In the genomic region with DNA sequence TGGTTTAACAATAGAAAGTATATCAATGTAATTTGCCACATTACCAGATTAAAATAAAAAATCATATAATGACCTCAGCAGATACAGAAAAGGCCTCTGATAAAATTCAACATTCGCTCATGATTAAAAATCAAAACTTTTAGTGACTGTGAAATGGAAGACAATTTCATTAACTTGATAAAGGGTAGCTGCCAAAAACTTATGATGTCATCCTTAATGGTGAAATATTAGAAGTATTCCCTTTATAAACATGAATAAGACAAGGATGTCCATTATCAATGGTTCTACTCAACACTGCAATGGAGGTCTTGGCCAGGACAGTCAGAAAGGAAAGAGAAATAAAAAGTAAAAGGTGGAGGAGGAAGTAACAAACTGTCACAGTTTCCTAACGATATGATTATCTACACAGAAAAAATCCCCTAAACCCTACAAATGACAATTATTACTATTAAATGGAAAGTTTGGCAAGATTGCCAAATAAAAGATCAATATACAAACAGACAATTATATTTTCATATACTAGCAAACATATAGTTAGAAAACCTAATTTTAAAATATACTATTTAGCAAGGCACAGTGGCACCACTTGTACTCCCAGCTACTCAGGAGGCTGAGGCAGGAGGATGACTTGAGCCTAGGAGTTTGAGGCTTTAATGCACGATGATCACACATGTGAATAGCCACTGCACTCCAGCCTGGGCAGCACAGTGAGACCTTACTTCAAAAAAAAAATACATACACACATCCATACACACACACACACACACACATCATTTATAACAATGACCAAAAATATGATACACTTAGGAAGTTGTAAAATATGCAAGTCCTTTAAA, we compare ENCODE assay signal across 27 cellular contexts. TPM values are rescaled to one million over a fixed set of nuclear protein-coding genes. Genes with fewer than 3 reads are reported as not detected.
A peak's percentile ranks its signal among the peaks of the same experiment; 100 is the strongest.
DNase-seq lines count a peak whose midpoint lies in the region; ATAC-seq, FAIRE-seq and TF ChIP-seq lines count a peak whose summit lies in the region.
"Had no signal": no experiment of that assay in that cellular context is flagged by ENCODE, and none has a peak within 500 bp of the region (broad histone marks: within the 10 kb centered on the region; RNA-seq: fewer than 3 reads in every experiment).

No MANE protein-coding gene starts in this region.

- no peaks in the 10 kb centered on the region for H3K4me1 ChIP-seq in CD4-positive, CD25-positive, alpha-beta regulatory T cell (ENCODE audit: control insufficient read depth, insufficient read depth, low read length, poor library complexity, severe bottlenecking)
- peaks cover 17% of the 10 kb centered on the region for H3K4me1 ChIP-seq in GM12878 (ENCODE audit: control insufficient read depth, insufficient read depth, low read length)
- H3K4me1 ChIP-seq: psoas muscle, tibial artery had no signal

- POLR2A ChIA-PET in GM12878 (lab: Charles Lee): interaction anchor here (1.0 to 2.8 kb wide), 4 partner anchors 11 to 103 kb away, joined by 3 to 15 read pairs (median 6); a partner anchor contains a TSS

- in situ Hi-C loops in GM12878 (cut with MboI): no loop called here

- H3K27ac ChIP-seq in CD4-positive, CD25-positive, alpha-beta regulatory T cell (ENCODE audit: insufficient read depth, low read length, poor library complexity, severe bottlenecking): no peak overlapping the region
- H3K27ac ChIP-seq in GM12878 (ENCODE audit: control insufficient read depth, insufficient read depth) (peak overlapping the region; percentile 28; the same call in 1 of the 2 replicates), substantia nigra (ENCODE audit: low read depth, low read length, poor library complexity, severe bottlenecking) (no peak overlapping the region)
- H3K27ac ChIP-seq: adrenal gland, GM23248, HL-60, psoas muscle, stomach, tibial artery had no signal

- TF ChIP-seq RAD21 in GM12878 (IDR thresholded peaks at IDR 0.05; ENCODE audit: insufficient read depth, low read depth, low read length): no peak

- H3K27me3 ChIP-seq in CD4-positive, CD25-positive, alpha-beta regulatory T cell (ENCODE audit: control insufficient read depth, insufficient read depth, low read length): no peaks in the 10 kb centered on the region
- H3K27me3 ChIP-seq in GM12878 (replicated peaks in 1 of 2; ENCODE audit: control insufficient read depth in 2 of 2, insufficient read depth in 2 of 2, low read length in 1 of 2): no peaks in the 10 kb centered on the region
- H3K27me3 ChIP-seq: adrenal gland, stomach, tibial artery had no signal

- H3K79me2 ChIP-seq in GM12878 (ENCODE audit: control insufficient read depth, insufficient read depth, low read length): peaks cover 56% of the 10 kb centered on the region

- H3K9me3 Mint-ChIP-seq in activated CD4-positive, alpha-beta T cell treated with anti-CD3 and anti-CD28 coated beads, Interleukin-2, amount 10 ng/mL, durations not matched to agents 24 days and 14 days: peaks cover 27% of the 10 kb centered on the region
- peaks cover 0 to 22% (median 6%) of the 10 kb centered on the region in 7 donors for H3K9me3 Mint-ChIP-seq in CD4-positive, CD25-positive, alpha-beta regulatory T cell
- peaks cover 37% of the 10 kb centered on the region for H3K9me3 Mint-ChIP-seq in T-helper 2 cell treated with Interferon-gamma antibody and Interleukin-4, amounts not matched to agents 5 μg/mL and 100 μg/mL, for 36 hours

- TF ChIP-seq CTCF in GM12878 (IDR thresholded peaks at IDR 0.05 in 2 of 3, conservative IDR thresholded peaks at IDR 0.05 in 1 of 3; ENCODE audit: control insufficient read depth in 2 of 3, extremely low read depth in 1 of 3, insufficient read depth in 1 of 3, low read depth in 3 of 3, low read length in 3 of 3): no peak

- RAD21 ChIA-PET in GM12878 (lab: Charles Lee; ENCODE audit: unreplicated experiment): interaction anchor here (0.6 to 5.2 kb wide), 10 partner anchors 11 to 492 kb away, joined by 3 to 21 read pairs (median 3); a partner anchor contains a TSS

- no peak overlapping the region for H3K4me3 Mint-ChIP-seq in activated CD4-positive, alpha-beta T cell treated with anti-CD3 and anti-CD28 coated beads, Interleukin-2, amount 10 ng/mL, durations not matched to agents 24 days and 14 days
- no peak overlapping the region for H3K4me3 Mint-ChIP-seq in CD4-positive, CD25-positive, alpha-beta regulatory T cell
- peak overlapping the region; percentile 1 for H3K4me3 Mint-ChIP-seq in T-helper 2 cell treated with Interferon-gamma antibody and Interleukin-4, amounts not matched to agents 5 μg/mL and 100 μg/mL, for 36 hours
- H3K4me3 Mint-ChIP-seq: activated B cell treated with CpG ODN at 0.5 μM for 24 hours, brain, HFFc6 had no signal

- intact Hi-C loops in activated CD4-positive, alpha-beta T cell treated with anti-CD3 and anti-CD28 coated beads, Interleukin-2, amount 10 ng/mL, durations not matched to agents 24 days and 14 days (cut with micrococcal nuclease): no loop called here
- intact Hi-C loops in GM12878 (cut with micrococcal nuclease; ENCODE audit: unreplicated experiment): loop anchor here (1.0 kb wide), 1 partner anchor 12 kb away; a partner anchor contains a TSS

- H3K36me3 Mint-ChIP-seq in activated CD4-positive, alpha-beta T cell treated with anti-CD3 and anti-CD28 coated beads, Interleukin-2, amount 10 ng/mL, durations not matched to agents 24 days and 14 days (ENCODE audit: low read depth): peaks cover 34% of the 10 kb centered on the region
- peaks cover 4% of the 10 kb centered on the region for H3K36me3 Mint-ChIP-seq in CD4-positive, CD25-positive, alpha-beta regulatory T cell
- H3K36me3 Mint-ChIP-seq in T-helper 2 cell treated with Interferon-gamma antibody and Interleukin-4, amounts not matched to agents 5 μg/mL and 100 μg/mL, for 36 hours (ENCODE audit: low read depth): peaks cover 27% of the 10 kb centered on the region

- WGBS in GM12878 (ENCODE audit: insufficient coverage, insufficient replicate concordance, low lambda C conversion rate, missing lambda C conversion rate): 48% methylated on average over 3 of the region's 3 CpGs

- SMC1A ChIA-PET in GM12878 (lab: Charles Lee; ENCODE audit: uncharacterized antibody, unreplicated experiment): interaction anchor here (0.6 to 3.0 kb wide), 13 partner anchors 11 to 448 kb away, joined by 3 to 22 read pairs (median 4); no protein-coding TSS in a partner anchor

- H3K9ac ChIP-seq in GM12878 (ENCODE audit: control insufficient read depth, insufficient read depth, low read length): no peak overlapping the region
- H3K9ac ChIP-seq: GM23248 had no signal

- no peaks in the 10 kb centered on the region for H3K27me3 Mint-ChIP-seq in activated CD4-positive, alpha-beta T cell treated with anti-CD3 and anti-CD28 coated beads, Interleukin-2, amount 10 ng/mL, durations not matched to agents 24 days and 14 days
- no peaks in the 10 kb centered on the region for H3K27me3 Mint-ChIP-seq in CD4-positive, CD25-positive, alpha-beta regulatory T cell
- no peaks in the 10 kb centered on the region for H3K27me3 Mint-ChIP-seq in T-helper 2 cell treated with Interferon-gamma antibody and Interleukin-4, amounts not matched to agents 5 μg/mL and 100 μg/mL, for 36 hours (ENCODE audit: low read depth)
- H3K27me3 Mint-ChIP-seq: activated B cell treated with CpG ODN at 0.5 μM for 24 hours; brain; CD4-positive, alpha-beta memory T cell had no signal

- TF ChIP-seq EP300 in GM12878 (IDR thresholded peaks at IDR 0.05; ENCODE audit: borderline replicate concordance in 1 of 2, control insufficient read depth in 1 of 2, low read depth in 2 of 2, low read length in 2 of 2): no peak

- no peak for FAIRE-seq in GM12878 (lab: Jason Lieb, UNC)
- FAIRE-seq: A204.1, endothelial cell of umbilical vein, GM12891 had no signal

- TF ChIP-seq POLR2A in GM12878 (IDR thresholded peaks at IDR 0.05; ENCODE audit: low read depth, low read length): no peak

- CTCF ChIA-PET in GM12878 (lab: Yijun Ruan, JAX): interaction anchor here (0.8 to 1.5 kb wide), 6 partner anchors 8 to 334 kb away, joined by 3 to 6 read pairs (median 4); a partner anchor contains a TSS

- H3K36me3 ChIP-seq in CD4-positive, CD25-positive, alpha-beta regulatory T cell (ENCODE audit: control insufficient read depth, insufficient read depth, low read length): no peaks in the 10 kb centered on the region
- peaks cover 0 to 11% of the 10 kb centered on the region in 2 experiments; a peak in 1 of 4 replicates for H3K36me3 ChIP-seq in GM12878 (ENCODE audit: control insufficient read depth in 2 of 2, insufficient read depth in 2 of 2, low read length in 1 of 2)
- H3K36me3 ChIP-seq: adrenal gland, tibial artery had no signal

- H3K27ac Mint-ChIP-seq in activated CD4-positive, alpha-beta T cell treated with anti-CD3 and anti-CD28 coated beads, Interleukin-2, amount 10 ng/mL, durations not matched to agents 24 days and 14 days: peak overlapping the region; percentile 39
- H3K27ac Mint-ChIP-seq in CD4-positive, CD25-positive, alpha-beta regulatory T cell: peak overlapping the region in 1 of 3 donors; percentile 5
- H3K27ac Mint-ChIP-seq in T-helper 2 cell treated with Interferon-gamma antibody and Interleukin-4, amounts not matched to agents 5 μg/mL and 100 μg/mL, for 36 hours: no peak overlapping the region
- H3K27ac Mint-ChIP-seq: activated B cell treated with CpG ODN at 0.5 μM for 24 hours, brain, HFFc6 had no signal

- no peak for ATAC-seq in CD4-positive, CD25-positive, alpha-beta regulatory T cell (ENCODE audit: low read depth in 2 of 2)
- ATAC-seq in GM12878: peak; percentile 40
- ATAC-seq: left lobe of liver, psoas muscle had no signal

- H3K9me3 ChIP-seq in CD4-positive, CD25-positive, alpha-beta regulatory T cell (ENCODE audit: control insufficient read depth in 2 of 2, low read length in 2 of 2): peaks cover 0 to 26% of the 10 kb centered on the region in 2 experiments
- peaks cover 31% of the 10 kb centered on the region for H3K9me3 ChIP-seq in GM12878 (replicated peaks; ENCODE audit: control insufficient read depth, insufficient read depth, low read length)
- H3K9me3 ChIP-seq: adrenal gland, psoas muscle had no signal

- H2AFZ ChIP-seq in GM12878 (ENCODE audit: control insufficient read depth, low read depth, low read length): no peak overlapping the region
- H2AFZ ChIP-seq: GM23248 had no signal

- peaks cover 21% of the 10 kb centered on the region for H3K4me1 Mint-ChIP-seq in activated CD4-positive, alpha-beta T cell treated with anti-CD3 and anti-CD28 coated beads, Interleukin-2, amount 10 ng/mL, durations not matched to agents 24 days and 14 days
- H3K4me1 Mint-ChIP-seq in CD4-positive, CD25-positive, alpha-beta regulatory T cell: peaks cover 6 to 14% (median 13%) of the 10 kb centered on the region in 4 donors
- H3K4me1 Mint-ChIP-seq in T-helper 2 cell treated with Interferon-gamma antibody and Interleukin-4, amounts not matched to agents 5 μg/mL and 100 μg/mL, for 36 hours (ENCODE audit: low read depth): peaks cover 14% of the 10 kb centered on the region

- peak overlapping the region; percentile 28; the same call in 1 of the 2 replicates for H3K4me2 ChIP-seq in GM12878 (ENCODE audit: control insufficient read depth, insufficient read depth)

- H3K4me3 ChIP-seq in CD4-positive, CD25-positive, alpha-beta regulatory T cell (ENCODE audit: low read depth, low read length): peak overlapping the region; percentile 39
- H3K4me3 ChIP-seq in GM12878: no peak overlapping the region
- H3K4me3 ChIP-seq: adrenal gland, GM23248, psoas muscle, stomach, tibial artery had no signal

- no TSS peak for BruUV-seq in GM12878 (replicated peaks; lab: Mats Ljungman, UMichigan)

- no peak for DNase-seq in activated CD4-positive, alpha-beta T cell treated with anti-CD3 and anti-CD28 coated beads, Interleukin-2, amount 10 ng/mL, durations not matched to agents 24 days and 14 days
- no peak for DNase-seq in activated CD4-positive, alpha-beta T cell treated with anti-CD3 and anti-CD28 coated beads for 4 hours
- no peak for DNase-seq in CD4-positive, CD25-positive, alpha-beta regulatory T cell
- no peak for DNase-seq in T-helper 2 cell treated with Interferon-gamma antibody and Interleukin-4, amounts not matched to agents 5 μg/mL and 100 μg/mL, for 36 hours (ENCODE audit: low spot score)
- DNase-seq in GM12878 (ENCODE audit: low read depth, low spot score) (no peak), HuH-7 (ENCODE audit: low spot score) (no peak), mucosa of gallbladder (ENCODE audit: low spot score) (no peak), substantia nigra (lab: John Stamatoyannopoulos, UW) (no peak)
- DNase-seq: activated B cell treated with CpG ODN at 0.5 μM for 24 hours; activated CD8-positive, alpha-beta memory T cell treated with anti-CD3 and anti-CD28 coated beads for 24 hours; adrenal gland; CD4-positive, alpha-beta memory T cell; GM23248; HFFc6; mesenchymal stem cell; NCI-H1694; NCI-H446 treated with DMSO at 0.1 percent for 48 hours; psoas muscle; stimulated activated CD4-positive, alpha-beta T cell treated with anti-CD3 and anti-CD28 coated beads, Interleukin-15, amount 100 ng/mL, for 24 hours; stomach; tibial artery had no signal

- no peaks in the 10 kb centered on the region for H4K20me1 ChIP-seq in GM12878 (ENCODE audit: control insufficient read depth, insufficient read depth)

RNA-seq across cellular contexts. Expression of a gene that starts 12.8 kb away (rescaled TPM):
- total RNA-seq in activated CD4-positive, alpha-beta T cell treated with anti-CD3 and anti-CD28 coated beads, Interleukin-2, amount 10 ng/mL, durations not matched to agents 24 days and 14 days: 33.1 and 42.9 TPM in 2 replicates
- total RNA-seq in CD4-positive, CD25-positive, alpha-beta regulatory T cell: 19.7 TPM
- polyA plus RNA-seq in CD4-positive, CD25-positive, alpha-beta regulatory T cell: 10 to 100 TPM; 12.6 to 27.3 (median 19.9) TPM
- total RNA-seq in GM12878 (2013; cell fraction: nucleolus; rRNA removed): 116 and 122 TPM in 2 replicates
- total RNA-seq in GM12878 (2014; rRNA removed) (31.3 and 35.7 TPM in 2 replicates), GM12878 (2014; rRNA removed; fragmentation: Illumina TruSeq; extraction: Trizol) (52.6 and 53.2 TPM in 2 replicates), GM12878 (2021) (49.3 and 49.8 TPM in 2 replicates), mucosa of gallbladder (11.0 TPM)
- 15.4 TPM for polyA plus RNA-seq in GM12878 (2011; ENCODE audit: low read depth)
- polyA plus RNA-seq in GM12878 (2011; rRNA removed) (62.3 and 101 TPM in 2 replicates), GM12878 (2014; fragmentation: Illumina TruSeq; extraction: Trizol) (56.2 and 65.7 TPM in 2 replicates), GM12878 (2014; fragmentation: Nextera tagmentation; extraction: Ambion mirVana) (10 to 100 TPM; 34.9 to 42.5 TPM), GM12878 (2014; rRNA removed) (30.3 and 30.8 TPM in 2 replicates), GM12878 (2016; fragmentation: Nextera tagmentation; extraction: Ambion mirVana) (10 to 100 TPM; 94.4 to 96.3 TPM)
- polyA plus RNA-seq in GM12878 (2011; cell fraction: cytosol; rRNA removed): 15.3 and 19.1 TPM in 2 replicates
- polyA plus RNA-seq in GM12878 (2011; cell fraction: nucleus; rRNA removed): 15.9 and 21.8 TPM in 2 replicates
- polyA plus RNA-seq in GM12878 (2012): 27.1 and 47.0 TPM in 2 replicates
- polyA minus RNA-seq in GM12878 (2011; rRNA and poly(A)+ RNA removed): 26.0 and 42.8 TPM in 2 replicates
- polyA minus RNA-seq in GM12878 (2011; cell fraction: cytosol; rRNA and poly(A)+ RNA removed): 14.0 and 21.0 TPM in 2 replicates
- polyA minus RNA-seq in GM12878 (2011; cell fraction: nucleus; rRNA and poly(A)+ RNA removed): 15.1 and 26.8 TPM in 2 replicates

RNA-seq across cellular contexts. Expression of a gene that starts 13.1 kb away (rescaled TPM):
- total RNA-seq in activated CD4-positive, alpha-beta T cell treated with anti-CD3 and anti-CD28 coated beads, Interleukin-2, amount 10 ng/mL, durations not matched to agents 24 days and 14 days: 27.3 and 27.4 TPM in 2 replicates
- 18.4 TPM for total RNA-seq in CD4-positive, CD25-positive, alpha-beta regulatory T cell
- polyA plus RNA-seq in CD4-positive, CD25-positive, alpha-beta regulatory T cell: 10 to 100 TPM; 10.3 to 16.0 (median 12.3) TPM
- total RNA-seq in GM12878 (2013; cell fraction: nucleolus; rRNA removed): 94.6 and 99.0 TPM in 2 replicates
- 28.6 and 30.6 TPM in 2 replicates for total RNA-seq in GM12878 (2014; rRNA removed)
- total RNA-seq in GM12878 (2014; rRNA removed; fragmentation: Illumina TruSeq; extraction: Trizol): 26.2 and 27.1 TPM in 2 replicates
- 23.4 and 24.9 TPM in 2 replicates for total RNA-seq in GM12878 (2021)
- 6.5 TPM for polyA plus RNA-seq in GM12878 (2011; ENCODE audit: low read depth)
- 32.9 and 43.0 TPM in 2 replicates for polyA plus RNA-seq in GM12878 (2011; rRNA removed)
- 10.3 and 11.3 TPM in 2 replicates for polyA plus RNA-seq in GM12878 (2011; cell fraction: cytosol; rRNA removed)
- 35.0 and 38.9 TPM in 2 replicates for polyA plus RNA-seq in GM12878 (2011; cell fraction: nucleus; rRNA removed)
- polyA plus RNA-seq in GM12878 (2012): 11.2 and 13.9 TPM in 2 replicates
- 26.7 and 31.8 TPM in 2 replicates for polyA plus RNA-seq in GM12878 (2014; fragmentation: Illumina TruSeq; extraction: Trizol)
- polyA plus RNA-seq in GM12878 (2014; fragmentation: Nextera tagmentation; extraction: Ambion mirVana): 1 to 10 TPM; 5.2 to 5.6 TPM
- polyA plus RNA-seq in GM12878 (2014; rRNA removed): 15.3 and 16.4 TPM in 2 replicates
- 10 to 100 TPM; 20.1 to 21.9 TPM for polyA plus RNA-seq in GM12878 (2016; fragmentation: Nextera tagmentation; extraction: Ambion mirVana)
- polyA minus RNA-seq in GM12878 (2011; rRNA and poly(A)+ RNA removed): 26.2 and 44.1 TPM in 2 replicates
- 13.6 and 16.9 TPM in 2 replicates for polyA minus RNA-seq in GM12878 (2011; cell fraction: cytosol; rRNA and poly(A)+ RNA removed)
- polyA minus RNA-seq in GM12878 (2011; cell fraction: nucleus; rRNA and poly(A)+ RNA removed): 21.5 and 34.2 TPM in 2 replicates
- 12.9 TPM for total RNA-seq in mucosa of gallbladder
